ENCODE assay signal across 17 cellular contexts in genomic region chr4:21202959-21203358, GRCh38.
A peak's percentile ranks its signal among the peaks of the same experiment; 100 is the strongest.
DNase-seq lines count a peak whose midpoint lies in the region; FAIRE-seq and TF ChIP-seq lines count a peak whose summit lies in the region.
"Had no signal": no experiment of that assay in that cellular context is flagged by ENCODE, and none has a peak within 500 bp of the region (broad histone marks: within the 10 kb centered on the region; RNA-seq: fewer than 3 reads in every experiment).

No MANE protein-coding gene starts in this region.

- no peak for TF ChIP-seq POLR2A in endothelial cell of umbilical vein (IDR thresholded peaks at IDR 0.05; ENCODE audit: low read depth, low read length)

- peaks cover 3% of the 10 kb centered on the region for H3K27me3 ChIP-seq in mammary epithelial cell (ENCODE audit: insufficient read depth, low read length)
- no peaks in the 10 kb centered on the region for H3K27me3 ChIP-seq in endothelial cell of umbilical vein (ENCODE audit: control insufficient read depth in 2 of 2, insufficient read depth in 2 of 2, low read length in 2 of 2)
- H3K27me3 ChIP-seq: BLaER1 had no signal

- H3K36me3 Mint-ChIP-seq in MCF 10A (ENCODE audit: insufficient read depth, unreplicated experiment) = no peaks in the 10 kb centered on the region
- no peaks in the 10 kb centered on the region for H3K36me3 Mint-ChIP-seq in activated T-helper 2 cell treated with anti-CD3 and anti-CD28 coated beads, Interferon-gamma antibody, Interleukin-2, Interleukin-4, amounts not matched to agents 10 μg/mL and 5 μg/mL and 100 μg/mL, durations not matched to agents 14 hours and 24 hours and 36 hours (ENCODE audit: low read depth)
- H3K36me3 Mint-ChIP-seq: CD8-positive, alpha-beta memory T cell had no signal

- no peaks in the 10 kb centered on the region for H4K20me1 ChIP-seq in mammary epithelial cell (ENCODE audit: insufficient read depth, low read length)
- no peaks in the 10 kb centered on the region for H4K20me1 ChIP-seq in endothelial cell of umbilical vein (replicated peaks; ENCODE audit: control insufficient read depth, extremely low read depth, insufficient read depth, low read length)
- H4K20me1 ChIP-seq: BLaER1 had no signal

- H3K4me3 ChIP-seq in mammary epithelial cell (replicated peaks in 1 of 3; ENCODE audit: insufficient read depth in 1 of 3, low read depth in 2 of 3, low read length in 3 of 3) (no peak overlapping the region), endothelial cell of umbilical vein (replicated peaks in 1 of 3; ENCODE audit: insufficient read depth in 1 of 3, low read depth in 1 of 3, low read length in 3 of 3) (no peak overlapping the region)
- H3K4me3 ChIP-seq: BLaER1, GM12878 had no signal

- dilution Hi-C loops in mammary epithelial cell (cut with HindIII; ENCODE audit: low sequenced_read_pairs) (no loop called here), endothelial cell of umbilical vein (cut with MboI; ENCODE audit: extremely low pct_ligation_motif_present, low sequenced_read_pairs) (no loop called here)

- H3K36me3 ChIP-seq in mammary epithelial cell (ENCODE audit: insufficient read depth, low read length) (no peaks in the 10 kb centered on the region), endothelial cell of umbilical vein (ENCODE audit: control insufficient read depth in 2 of 2, extremely low read depth in 1 of 2, insufficient read depth in 2 of 2, low read length in 2 of 2) (no peaks in the 10 kb centered on the region)
- H3K36me3 ChIP-seq: BLaER1 had no signal

- peaks cover 17% of the 10 kb centered on the region for H3K4me1 Mint-ChIP-seq in MCF 10A (ENCODE audit: insufficient read depth, unreplicated experiment)
- H3K4me1 Mint-ChIP-seq in activated T-helper 2 cell treated with anti-CD3 and anti-CD28 coated beads, Interferon-gamma antibody, Interleukin-2, Interleukin-4, amounts not matched to agents 10 μg/mL and 5 μg/mL and 100 μg/mL, durations not matched to agents 14 hours and 24 hours and 36 hours (ENCODE audit: low read depth) = no peaks in the 10 kb centered on the region
- H3K4me1 Mint-ChIP-seq: CD8-positive, alpha-beta memory T cell had no signal

- WGBS in mammary epithelial cell (ENCODE audit: low coverage, missing lambda C conversion rate) = 100% methylated on average over 1 of the region's 3 CpGs

- no peak overlapping the region for H3K4me2 ChIP-seq in mammary epithelial cell (ENCODE audit: insufficient read depth, low read depth, low read length)
- no peak overlapping the region for H3K4me2 ChIP-seq in endothelial cell of umbilical vein (ENCODE audit: insufficient read depth, low read length)
- H3K4me2 ChIP-seq: BLaER1 had no signal

- H3K9me3 ChIP-seq in mammary epithelial cell (replicated peaks; ENCODE audit: insufficient read depth, low read length) (no peaks in the 10 kb centered on the region), endothelial cell of umbilical vein (replicated peaks; ENCODE audit: control insufficient read depth, insufficient read depth, low read length) (no peaks in the 10 kb centered on the region)
- H3K9me3 ChIP-seq: BLaER1 had no signal

- intact Hi-C loops in MCF 10A (cut with micrococcal nuclease) = no loop called here
- intact Hi-C loops in mammary epithelial cell (cut with micrococcal nuclease) = no loop called here
- intact Hi-C loops in endothelial cell of umbilical vein (cut with micrococcal nuclease) = no loop called here
- intact Hi-C loops in activated T-helper 2 cell treated with anti-CD3 and anti-CD28 coated beads, Interferon-gamma antibody, Interleukin-2, Interleukin-4, amounts not matched to agents 10 μg/mL and 5 μg/mL and 100 μg/mL, durations not matched to agents 14 hours and 24 hours and 36 hours (cut with micrococcal nuclease) = no loop called here

- H3K79me2 ChIP-seq in mammary epithelial cell (ENCODE audit: insufficient read depth, low read length) (no peaks in the 10 kb centered on the region), endothelial cell of umbilical vein (ENCODE audit: control insufficient read depth, insufficient read depth, low read length) (no peaks in the 10 kb centered on the region)

- BruUV-seq in MCF 10A (replicated peaks; lab: Mats Ljungman, UMichigan) (no TSS peak), mammary epithelial cell (replicated peaks; lab: Mats Ljungman, UMichigan) (no TSS peak), endothelial cell of umbilical vein (replicated peaks; lab: Mats Ljungman, UMichigan) (no TSS peak)

- H3K4me1 ChIP-seq in mammary epithelial cell (ENCODE audit: insufficient read depth, low read length) = no peaks in the 10 kb centered on the region
- peaks cover 14% of the 10 kb centered on the region for H3K4me1 ChIP-seq in endothelial cell of umbilical vein (ENCODE audit: control insufficient read depth, extremely low read depth, insufficient read depth, low read length)
- H3K4me1 ChIP-seq: BLaER1 had no signal

- no peaks in the 10 kb centered on the region for H3K27me3 Mint-ChIP-seq in MCF 10A (ENCODE audit: insufficient read depth, unreplicated experiment)
- H3K27me3 Mint-ChIP-seq in activated T-helper 2 cell treated with anti-CD3 and anti-CD28 coated beads, Interferon-gamma antibody, Interleukin-2, Interleukin-4, amounts not matched to agents 10 μg/mL and 5 μg/mL and 100 μg/mL, durations not matched to agents 14 hours and 24 hours and 36 hours (ENCODE audit: low read depth) = no peaks in the 10 kb centered on the region
- H3K27me3 Mint-ChIP-seq: CD8-positive, alpha-beta memory T cell had no signal

- DNase-seq in MCF 10A (ENCODE audit: unreplicated experiment) = peak; percentile 93
- no peak for DNase-seq in mammary epithelial cell
- DNase-seq in endothelial cell of umbilical vein (ENCODE audit: low read depth, low spot score) = no peak
- peak; percentile 6 for DNase-seq in iris pigment epithelial cell (ENCODE audit: low read depth)
- peak; percentile 36 for DNase-seq in renal cortical epithelial cell (ENCODE audit: low read depth)
- no peak for DNase-seq in NCI-H1105 (lab: John Stamatoyannopoulos, UW)
- DNase-seq in COR-L47 (lab: John Stamatoyannopoulos, UW) = no peak
- no peak for DNase-seq in activated T-helper 2 cell treated with anti-CD3 and anti-CD28 coated beads, Interferon-gamma antibody, Interleukin-2, Interleukin-4, amounts not matched to agents 10 μg/mL and 5 μg/mL and 100 μg/mL, durations not matched to agents 14 hours and 24 hours and 36 hours (ENCODE audit: low spot score)
- DNase-seq: AML-193; CD8-positive, alpha-beta memory T cell; DMS 273 treated with DMSO at 0.1 percent for 48 hours; GOT3; H9 had no signal

- H2AFZ ChIP-seq in mammary epithelial cell (ENCODE audit: low read depth, low read length) (no peak overlapping the region), endothelial cell of umbilical vein (ENCODE audit: low read depth, low read length) (no peak overlapping the region)

- in situ Hi-C loops in mammary epithelial cell (cut with MboI; ENCODE audit: low sequenced_read_pairs in 2 of 2) = no loop called here

- no peak overlapping the region for H3K27ac Mint-ChIP-seq in MCF 10A (ENCODE audit: low read depth, unreplicated experiment)
- H3K27ac Mint-ChIP-seq in activated T-helper 2 cell treated with anti-CD3 and anti-CD28 coated beads, Interferon-gamma antibody, Interleukin-2, Interleukin-4, amounts not matched to agents 10 μg/mL and 5 μg/mL and 100 μg/mL, durations not matched to agents 14 hours and 24 hours and 36 hours = no peak overlapping the region
- H3K27ac Mint-ChIP-seq: CD8-positive, alpha-beta memory T cell; H9 had no signal

- no peak overlapping the region for H3K4me3 Mint-ChIP-seq in MCF 10A (ENCODE audit: unreplicated experiment)
- H3K4me3 Mint-ChIP-seq in activated T-helper 2 cell treated with anti-CD3 and anti-CD28 coated beads, Interferon-gamma antibody, Interleukin-2, Interleukin-4, amounts not matched to agents 10 μg/mL and 5 μg/mL and 100 μg/mL, durations not matched to agents 14 hours and 24 hours and 36 hours (ENCODE audit: low read depth) = no peak overlapping the region
- H3K4me3 Mint-ChIP-seq: CD8-positive, alpha-beta memory T cell; H9 had no signal

- POLR2A ChIA-PET in MCF 10A (lab: Yijun Ruan, JAX) = interaction anchor here (1.2 to 1.4 kb wide), 4 partner anchors 8 to 267 kb away, joined by 3 to 5 read pairs (median 4); no protein-coding TSS in a partner anchor
- POLR2A ChIA-PET in endothelial cell of umbilical vein (lab: Charles Lee) = no interaction called here

- H3K27ac ChIP-seq in mammary epithelial cell (ENCODE audit: insufficient read depth, low read depth, low read length) (no peak overlapping the region), endothelial cell of umbilical vein (ENCODE audit: insufficient read depth, low read depth, low read length) (no peak overlapping the region)
- H3K27ac ChIP-seq: 22Rv1, BLaER1 had no signal

- no peaks in the 10 kb centered on the region for H3K9me3 Mint-ChIP-seq in MCF 10A (ENCODE audit: unreplicated experiment)
- peaks cover 8% of the 10 kb centered on the region for H3K9me3 Mint-ChIP-seq in activated T-helper 2 cell treated with anti-CD3 and anti-CD28 coated beads, Interferon-gamma antibody, Interleukin-2, Interleukin-4, amounts not matched to agents 10 μg/mL and 5 μg/mL and 100 μg/mL, durations not matched to agents 14 hours and 24 hours and 36 hours
- H3K9me3 Mint-ChIP-seq: H9 had no signal

- TF ChIP-seq CTCF in MCF 10A (IDR thresholded peaks at IDR 0.05; ENCODE audit: unreplicated experiment) = no peak
- TF ChIP-seq CTCF in mammary epithelial cell (conservative IDR thresholded peaks at IDR 0.05 in 1 of 2, IDR thresholded peaks at IDR 0.05 in 1 of 2; ENCODE audit: extremely low read depth in 1 of 2, insufficient read depth in 1 of 2, low read depth in 1 of 2, low read length in 2 of 2) = no peak
- no peak for TF ChIP-seq CTCF in endothelial cell of umbilical vein (IDR thresholded peaks at IDR 0.05; ENCODE audit: extremely low read depth in 1 of 2, insufficient read depth in 1 of 2, low read depth in 1 of 2, low read length in 2 of 2)

- no peak for FAIRE-seq in endothelial cell of umbilical vein (lab: Jason Lieb, UNC)
- FAIRE-seq: GM12878, GM18507 had no signal

- no peaks in the 10 kb centered on the region for H3K9me1 ChIP-seq in endothelial cell of umbilical vein (replicated peaks; ENCODE audit: control insufficient read depth, extremely low read depth, insufficient read depth, low read length)

- no peak overlapping the region for H3K9ac ChIP-seq in mammary epithelial cell (ENCODE audit: insufficient read depth, low read length)
- no peak overlapping the region for H3K9ac ChIP-seq in endothelial cell of umbilical vein (replicated peaks; ENCODE audit: extremely low read depth, insufficient read depth, low read length)
- H3K9ac ChIP-seq: BLaER1 had no signal

- CTCF ChIA-PET in MCF 10A (lab: Yijun Ruan, JAX) (interaction anchor here (0.7 to 2.0 kb wide), 5 partner anchors 17 to 270 kb away, joined by 3 to 6 read pairs (median 3); no protein-coding TSS in a partner anchor), mammary epithelial cell (lab: Charles Lee; ENCODE audit: low non-redundant PET) (no interaction called here), endothelial cell of umbilical vein (lab: Charles Lee) (no interaction called here)

TF ChIP-seq in endothelial cell of umbilical vein, 7 proteins besides CTCF, POLR2A, EP300 and RAD21:
- peak; percentile 25 for TF ChIP-seq FOS (IDR thresholded peaks at IDR 0.05; ENCODE audit: borderline replicate concordance, insufficient read depth, low read length)
- TF ChIP-seq MAX (IDR thresholded peaks at IDR 0.05; ENCODE audit: insufficient read depth, insufficient read length) = no peak

Comparison
In these comparisons a context has a peak if more than half of its experiments do, and no peak if none do; other contexts are left out.
1. DNase-seq: peak in MCF 10A (single experiment), iris pigment epithelial cell (single experiment) and renal cortical epithelial cell (single experiment); none in mammary epithelial cell (single experiment), endothelial cell of umbilical vein (single experiment), NCI-H1105 (single experiment), COR-L47 (single experiment) and activated T-helper 2 cell treated with anti-CD3 and anti-CD28 coated beads, Interferon-gamma antibody, Interleukin-2, Interleukin-4, amounts not matched to agents 10 μg/mL and 5 μg/mL and 100 μg/mL, durations not matched to agents 14 hours and 24 hours and 36 hours (single experiment).